ENCODE assay signal across 18 cellular contexts in the genomic region with DNA sequence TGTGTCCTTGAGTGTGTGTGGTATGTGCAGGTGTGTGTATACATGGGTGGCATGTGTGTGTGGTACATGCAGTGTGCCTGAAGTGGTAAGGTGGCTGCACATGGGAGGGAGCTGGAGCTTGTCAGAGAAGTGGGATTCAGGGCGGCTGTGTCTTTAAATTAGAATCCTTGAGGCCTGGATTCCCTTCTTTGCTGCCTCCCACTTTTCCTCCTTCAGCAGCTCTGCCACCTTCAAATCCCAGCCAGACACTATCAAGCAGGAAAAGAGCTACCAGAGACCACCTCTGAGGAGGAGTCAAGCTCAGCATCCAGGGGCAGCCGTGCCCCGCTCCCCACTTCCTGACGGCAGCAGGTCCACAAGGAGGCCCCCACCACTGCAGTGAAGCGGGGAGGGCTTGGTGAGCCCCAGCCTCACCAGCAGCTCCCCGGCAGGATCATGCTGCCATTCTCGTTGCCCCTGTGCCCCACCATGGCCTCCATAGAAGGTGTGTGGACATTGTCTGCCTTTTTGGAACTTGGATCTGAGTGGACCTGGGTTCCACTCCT.
"Had no signal": no experiment of that assay in that cellular context is flagged by ENCODE, and none has a peak within 500 bp of the region (broad histone marks: within the 10 kb centered on the region; RNA-seq: fewer than 3 reads in every experiment).

No MANE protein-coding gene starts in this region.

- H3K27ac Mint-ChIP-seq: immature natural killer cell; natural killer cell treated with Interleukin-12 subunit alpha and Interleukin-12 subunit beta and Interleukin-15 and Interleukin-18, amount 100 ng/mL, for 72 hours had no signal

- H3K36me3 ChIP-seq: esophagus muscularis mucosa, gastrocnemius medialis had no signal

- DNase-seq: cortex of kidney; effector memory CD4-positive, alpha-beta T cell; gastrocnemius medialis; immature natural killer cell; left colon; left ventricle myocardium superior; mesenchymal stem cell; midbrain; right cardiac atrium; small intestine; stimulated activated CD4-positive, alpha-beta T cell treated with anti-CD3 and anti-CD28 coated beads, Interleukin-2, amount 100 ng/mL, for 48 hours; stimulated activated naive CD4-positive, alpha-beta T cell treated with Interleukin-2 at 50 U/mL for 16 hours; trophoblast cell had no signal

- ATAC-seq: gastrocnemius medialis; left colon; left ventricle myocardium superior; natural killer cell treated with Interleukin-12 subunit alpha and Interleukin-12 subunit beta and Interleukin-15 and Interleukin-18, amount 100 ng/mL, for 72 hours; right cardiac atrium had no signal

- H3K4me3 ChIP-seq: esophagus muscularis mucosa, gastrocnemius medialis, lung had no signal

- H3K36me3 Mint-ChIP-seq: natural killer cell treated with Interleukin-12 subunit alpha and Interleukin-12 subunit beta and Interleukin-15 and Interleukin-18, amount 100 ng/mL, for 72 hours had no signal

- H3K27ac ChIP-seq: epithelial cell of prostate, esophagus muscularis mucosa, gastrocnemius medialis had no signal

- FAIRE-seq: endometrium, small intestine had no signal

- H3K9me3 Mint-ChIP-seq: natural killer cell treated with Interleukin-12 subunit alpha and Interleukin-12 subunit beta and Interleukin-15 and Interleukin-18, amount 100 ng/mL, for 72 hours had no signal

- H3K27me3 ChIP-seq: gastrocnemius medialis had no signal

- H3K9me3 ChIP-seq: esophagus muscularis mucosa, gastrocnemius medialis had no signal

- H3K4me3 Mint-ChIP-seq: immature natural killer cell; natural killer cell treated with Interleukin-12 subunit alpha and Interleukin-12 subunit beta and Interleukin-15 and Interleukin-18, amount 100 ng/mL, for 72 hours had no signal
